8 cellular contexts compared by ENCODE assay signal in the genomic region with DNA sequence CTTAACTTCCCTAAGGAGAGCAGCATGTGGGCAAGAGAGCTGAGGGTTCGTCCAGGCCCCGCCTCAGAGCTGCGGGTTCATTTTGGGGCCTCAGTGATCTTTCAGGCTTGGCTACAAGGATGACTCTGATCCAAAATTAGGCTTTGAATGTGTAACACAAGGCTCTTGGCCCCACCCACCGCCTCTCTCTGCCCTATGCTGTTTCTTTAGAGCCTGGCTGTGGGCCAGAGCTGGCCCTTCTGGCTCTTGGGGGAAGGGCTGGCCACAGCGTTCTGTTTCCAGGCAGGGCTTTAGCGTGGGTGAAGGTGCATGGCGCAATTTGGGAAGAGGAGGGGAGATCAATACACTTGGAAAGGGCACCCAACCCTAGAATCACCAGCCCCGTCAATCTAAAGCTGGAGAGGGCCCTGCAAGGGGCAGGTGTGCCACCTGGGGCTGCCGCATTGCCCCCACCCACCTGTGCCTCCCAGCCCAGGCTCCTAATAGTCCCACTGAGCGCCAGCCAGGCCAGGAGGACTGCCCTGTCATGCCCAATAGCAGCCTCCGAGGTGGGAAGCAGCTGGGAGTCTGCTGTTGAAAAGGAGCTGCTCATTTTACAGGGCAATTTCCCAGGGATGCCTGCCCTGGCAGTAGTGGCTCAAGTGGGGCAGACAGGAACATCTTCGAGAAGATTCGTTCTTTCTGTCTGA.
DNase-seq lines count a peak whose midpoint lies in the region; ATAC-seq and TF ChIP-seq lines count a peak whose summit lies in the region.

No MANE protein-coding gene starts in this region.

- DNase-seq in KBM-7 (peak; percentile 78), NOMO-1 treated with dmso at 0.1 percent for 144 hours (lab: John Stamatoyannopoulos, UW; ENCODE audit: unreplicated experiment) (peak; percentile 79), ecto neural progenitor cell (ENCODE audit: low spot score) (peak; percentile 70), midbrain (lab: John Stamatoyannopoulos, UW) (peak; percentile 61), aorta (peak; percentile 94 to 95), GM13977 (ENCODE audit: low spot score) (no peak)

- no peaks in the 10 kb centered on the region for H3K9me3 ChIP-seq in aorta (ENCODE audit: control insufficient read depth, low read length)

- 35 to 36% methylated on average over 13 of the region's 13 CpGs for WGBS in aorta, 2 donors

- TF ChIP-seq CTCF in GM13977 (IDR thresholded peaks at IDR 0.05; ENCODE audit: extremely low read depth, insufficient read depth, missing control alignments), result no peak

- H3K4me3 ChIP-seq in aorta (ENCODE audit: low read length in 2 of 2), result no peak overlapping the region

- intact Hi-C loops in aorta (cut with DNase I), result loop anchor here in 1 of 2 donors (5.0 to 10.0 kb wide), 2 partner anchors 54 to 501 kb away; no protein-coding TSS in a partner anchor

- in situ Hi-C loops in KBM-7 (cut with MboI; ENCODE audit: low pct_unique_long_range_greater_than_20kb, low sequenced_read_pairs) (no loop called here), GM13977 (cut with MboI; ENCODE audit: low pct_unique_long_range_greater_than_20kb, low sequenced_read_pairs, unreplicated experiment) (no loop called here)

- peak overlapping the region in 1 of 2 donors; percentile 50 for H3K27ac ChIP-seq in aorta (ENCODE audit: low read depth in 1 of 2, low read length in 2 of 2)

- ATAC-seq in aorta (ENCODE audit: low FRiP score) (peak; percentile 91), HG02973 (IDR thresholded peaks at IDR 0.05; ENCODE audit: unreplicated experiment) (no peak), GM18909 (IDR thresholded peaks at IDR 0.05; ENCODE audit: poor library complexity, unreplicated experiment) (no peak)

- H3K36me3 ChIP-seq in aorta (ENCODE audit: control insufficient read depth in 1 of 2, insufficient read depth in 2 of 2, low read length in 1 of 2), result no peaks in the 10 kb centered on the region

- H3K4me1 ChIP-seq in aorta (ENCODE audit: control insufficient read depth in 1 of 2, insufficient read depth in 2 of 2, low read length in 2 of 2), result no peaks in the 10 kb centered on the region

- no peaks in the 10 kb centered on the region for H3K27me3 ChIP-seq in aorta (ENCODE audit: control insufficient read depth in 1 of 2, insufficient read depth in 2 of 2, low read length in 1 of 2)
